In the genomic region with DNA sequence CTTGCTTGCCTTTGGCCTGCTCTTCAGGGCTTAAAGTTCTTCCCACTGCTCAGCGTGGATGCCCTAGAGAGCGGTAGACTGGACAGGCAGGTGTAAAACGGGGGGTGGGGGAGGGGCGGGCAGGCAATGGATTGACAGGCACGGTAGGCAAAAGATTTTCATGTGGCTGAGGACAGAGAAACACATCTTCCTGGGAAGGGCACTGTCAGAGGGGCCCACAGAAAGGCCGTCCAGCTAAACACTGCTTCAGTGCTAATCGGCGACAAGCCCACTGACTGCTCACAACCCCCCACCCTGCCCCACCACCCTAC, we compare ENCODE assay signal across 24 cellular contexts. TPM values are rescaled to one million over a fixed set of nuclear protein-coding genes. Genes with fewer than 3 reads are reported as not detected.
"Had no signal": no experiment of that assay in that cellular context is flagged by ENCODE, and none has a peak within 500 bp of the region (broad histone marks: within the 10 kb centered on the region; RNA-seq: fewer than 3 reads in every experiment).

No MANE protein-coding gene starts in this region.

- H3K36me3 ChIP-seq: adrenal gland, ascending aorta, stomach, transverse colon had no signal

- H3K4me3 ChIP-seq: adrenal gland, ascending aorta, skin epidermis, stomach, transverse colon had no signal

- DNase-seq: activated CD4-positive, alpha-beta T cell treated with anti-CD3 and anti-CD28 coated beads for 1 hour; activated CD8-positive, alpha-beta memory T cell treated with anti-CD3 and anti-CD28 coated beads for 24 hours; activated CD8-positive, alpha-beta memory T cell treated with anti-CD3 and anti-CD28 coated beads, Interleukin-2, amount 50 U/mL, for 4 hours; activated T-cell treated with anti-CD3 and anti-CD28 coated beads, Interleukin-2, amount 50 U/mL, for 24 hours; adrenal gland; effector memory CD4-positive, alpha-beta T cell; foreskin melanocyte; hippocampal formation; left ventricle myocardium superior; mammary epithelial cell; nucleus accumbens; stimulated activated CD4-positive, alpha-beta T cell treated with anti-CD3 and anti-CD28 coated beads, Interleukin-15, amount 100 ng/mL, for 24 hours; stomach; transverse colon had no signal

- H3K27me3 ChIP-seq: adrenal gland, ascending aorta had no signal

- H3K9me3 ChIP-seq: adrenal gland, ascending aorta, stomach, transverse colon had no signal

- H3K27ac ChIP-seq: adrenal gland, ascending aorta, skin epidermis, stomach, transverse colon, VCaP had no signal

- H3K27me3 Mint-ChIP-seq: activated T-cell treated with anti-CD3 and anti-CD28 coated beads, Interleukin-2, amount 50 U/mL, for 24 hours had no signal

- H3K27ac Mint-ChIP-seq: activated naive CD4-positive, alpha-beta T cell treated with anti-CD3 and anti-CD28 coated beads, Interleukin-2, amount 50 U/mL, for 72 hours; activated T-cell treated with anti-CD3 and anti-CD28 coated beads, Interleukin-2, amount 50 U/mL, for 24 hours; activated T-helper 17 cell treated with anti-CD3 and anti-CD28 coated beads, Interleukin-2, amount 50 U/mL, for 72 hours; natural killer cell treated with Interleukin-12 subunit alpha and Interleukin-12 subunit beta and Interleukin-15 and Interleukin-18, amount 100 ng/mL, for 72 hours; stimulated activated memory B cell treated with anti-CD40 and anti-IgM and Interleukin-4, amounts not matched to agents 10 μg/mL and 1 μg/mL and 100 μg/mL, for 72 hours had no signal

- H3K36me3 Mint-ChIP-seq: activated naive CD4-positive, alpha-beta T cell treated with anti-CD3 and anti-CD28 coated beads, Interleukin-2, amount 50 U/mL, for 72 hours; natural killer cell treated with Interleukin-12 subunit alpha and Interleukin-12 subunit beta and Interleukin-15 and Interleukin-18, amount 100 ng/mL, for 72 hours; stimulated activated memory B cell treated with anti-CD40 and anti-IgM and Interleukin-4, amounts not matched to agents 10 μg/mL and 1 μg/mL and 100 μg/mL, for 72 hours had no signal

- ATAC-seq: activated naive CD4-positive, alpha-beta T cell treated with anti-CD3 and anti-CD28 coated beads, Interleukin-2, amount 50 U/mL, for 72 hours; activated T-helper 17 cell treated with anti-CD3 and anti-CD28 coated beads, Interleukin-2, amount 50 U/mL, for 72 hours; esophagus mucosa; left ventricle myocardium superior; natural killer cell treated with Interleukin-12 subunit alpha and Interleukin-12 subunit beta and Interleukin-15 and Interleukin-18, amount 100 ng/mL, for 72 hours; stimulated activated memory B cell treated with anti-CD40 and anti-IgM and Interleukin-4, amounts not matched to agents 10 μg/mL and 1 μg/mL and 100 μg/mL, for 72 hours had no signal

- H3K4me1 Mint-ChIP-seq: activated T-helper 17 cell treated with anti-CD3 and anti-CD28 coated beads, Interleukin-2, amount 50 U/mL, for 72 hours; central memory CD8-positive, alpha-beta T cell; stimulated activated memory B cell treated with anti-CD40 and anti-IgM and Interleukin-4, amounts not matched to agents 10 μg/mL and 1 μg/mL and 100 μg/mL, for 72 hours had no signal

- H3K9me3 Mint-ChIP-seq: activated naive CD4-positive, alpha-beta T cell treated with anti-CD3 and anti-CD28 coated beads, Interleukin-2, amount 50 U/mL, for 72 hours; activated T-cell treated with anti-CD3 and anti-CD28 coated beads, Interleukin-2, amount 50 U/mL, for 24 hours; activated T-helper 17 cell treated with anti-CD3 and anti-CD28 coated beads, Interleukin-2, amount 50 U/mL, for 72 hours; central memory CD8-positive, alpha-beta T cell; natural killer cell treated with Interleukin-12 subunit alpha and Interleukin-12 subunit beta and Interleukin-15 and Interleukin-18, amount 100 ng/mL, for 72 hours; stimulated activated memory B cell treated with anti-CD40 and anti-IgM and Interleukin-4, amounts not matched to agents 10 μg/mL and 1 μg/mL and 100 μg/mL, for 72 hours had no signal

- H3K4me3 Mint-ChIP-seq: activated T-cell treated with anti-CD3 and anti-CD28 coated beads, Interleukin-2, amount 50 U/mL, for 24 hours; activated T-helper 17 cell treated with anti-CD3 and anti-CD28 coated beads, Interleukin-2, amount 50 U/mL, for 72 hours; central memory CD8-positive, alpha-beta T cell; natural killer cell treated with Interleukin-12 subunit alpha and Interleukin-12 subunit beta and Interleukin-15 and Interleukin-18, amount 100 ng/mL, for 72 hours; stimulated activated memory B cell treated with anti-CD40 and anti-IgM and Interleukin-4, amounts not matched to agents 10 μg/mL and 1 μg/mL and 100 μg/mL, for 72 hours had no signal

- H3K4me1 ChIP-seq: adrenal gland, ascending aorta, stomach, transverse colon had no signal

RNA-seq across cellular contexts. Expression of a gene that starts 0.4 kb away (rescaled TPM):
- total RNA-seq: activated naive CD4-positive, alpha-beta T cell treated with anti-CD3 and anti-CD28 coated beads, Interleukin-2, amount 50 U/mL, for 72 hours; activated T-helper 17 cell treated with anti-CD3 and anti-CD28 coated beads, Interleukin-2, amount 50 U/mL, for 72 hours; ascending aorta; natural killer cell treated with Interleukin-12 subunit alpha and Interleukin-12 subunit beta and Interleukin-15 and Interleukin-18, amount 100 ng/mL, for 72 hours; T-helper 2 cell treated with Interferon-gamma antibody and Interleukin-4, amounts not matched to agents 100 ng/mL and 5 ng/mL, for 36 hours had no signal
